7 cellular contexts compared by ENCODE assay signal in the genomic region with DNA sequence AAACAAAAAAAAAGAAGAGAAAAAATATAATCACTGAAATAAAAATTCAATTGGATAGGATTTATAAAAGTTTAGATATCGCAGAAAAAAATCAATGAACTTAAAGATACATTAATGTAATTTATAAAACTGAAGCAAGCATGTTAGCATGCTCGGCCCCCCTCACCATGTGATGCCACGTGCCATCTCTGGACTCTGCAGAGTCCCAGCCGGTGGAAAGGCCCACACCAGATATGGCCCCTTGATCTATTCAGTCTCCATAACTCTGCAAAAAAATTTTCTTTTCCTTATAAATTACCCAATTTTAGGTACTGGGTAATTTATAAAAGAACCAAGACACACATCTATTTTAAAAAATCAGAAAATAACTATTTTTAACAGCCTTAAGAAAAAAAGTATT.
"Had no signal": no experiment of that assay in that cellular context is flagged by ENCODE, and none has a peak within 500 bp of the region (broad histone marks: within the 10 kb centered on the region; RNA-seq: fewer than 3 reads in every experiment).

No MANE protein-coding gene starts in this region.

- H3K4me3 Mint-ChIP-seq: IgD-negative memory B cell had no signal

- H3K4me1 Mint-ChIP-seq: IgD-negative memory B cell had no signal

- H3K27me3 Mint-ChIP-seq: IgD-negative memory B cell had no signal

- ATAC-seq: HepG2, K562 had no signal

- DNase-seq: IMR-90, KBM-7, KG1 had no signal

- H3K36me3 Mint-ChIP-seq: IgD-negative memory B cell had no signal

- H3K27ac ChIP-seq: HL-60 had no signal

- H3K27ac Mint-ChIP-seq: IgD-negative memory B cell had no signal

- H3K4me3 ChIP-seq: K562 had no signal
